In the genomic region with DNA sequence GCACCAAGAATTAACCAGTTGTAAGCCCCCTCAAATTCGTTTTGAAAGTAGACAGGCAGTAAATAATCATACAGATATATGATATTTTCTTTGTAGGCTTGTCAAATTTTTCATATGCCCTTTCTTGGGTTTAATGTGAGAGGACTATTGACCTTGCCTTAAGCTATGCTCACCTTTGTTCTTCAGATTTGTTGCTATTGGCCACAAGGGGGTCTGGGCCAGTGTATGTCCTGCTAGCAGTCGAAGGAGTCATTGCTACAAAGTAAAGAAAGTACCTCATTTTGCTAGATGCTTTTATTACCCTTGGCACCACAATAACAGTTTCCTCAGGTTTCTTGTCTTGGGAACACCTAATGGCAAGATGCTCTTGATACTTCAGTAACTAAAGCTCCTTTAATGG, we compare ENCODE assay signal across 30 cellular contexts. TPM values are rescaled to one million over a fixed set of nuclear protein-coding genes. Genes with fewer than 3 reads are reported as not detected.
"Had no signal": no experiment of that assay in that cellular context is flagged by ENCODE, and none has a peak within 500 bp of the region (broad histone marks: within the 10 kb centered on the region; RNA-seq: fewer than 3 reads in every experiment).

No MANE protein-coding gene starts in this region.

- H3K79me2 ChIP-seq: hepatocyte, parathyroid adenoma had no signal

- H3K27ac ChIP-seq: hepatocyte, left lung, lower lobe of right lung, neural progenitor cell, neutrophil, parathyroid adenoma, right atrium auricular region, right lobe of liver, suprapubic skin, thoracic aorta, tibial artery, uterus had no signal

- H3K4me3 Mint-ChIP-seq: immature natural killer cell; mesothelial cell of epicardium; naive B cell; natural killer cell; nephron progenitor cell; neural progenitor cell; stimulated activated effector memory CD8-positive, alpha-beta T cell treated with anti-CD3 and anti-CD28 coated beads, Interleukin-12 subunit alpha, Interleukin-12 subunit beta, amount 100 ng/mL, for 72 hours; stimulated activated naive CD8-positive, alpha-beta T cell treated with anti-CD3 and anti-CD28 coated beads, Interleukin-15, Interleukin-2, amounts not matched to agents 100 ng/mL and 50 ng/mL, for 24 hours had no signal

- H3K9ac ChIP-seq: neural progenitor cell, parathyroid adenoma had no signal

- H3K4me1 ChIP-seq: left lung, lower lobe of right lung, neural progenitor cell, parathyroid adenoma, right atrium auricular region, right lobe of liver, suprapubic skin, tibial artery, uterus had no signal

- H2AFZ ChIP-seq: hepatocyte, neural progenitor cell, parathyroid adenoma had no signal

- H3K36me3 ChIP-seq: left lung, lower lobe of right lung, neural progenitor cell, neutrophil, right atrium auricular region, right lobe of liver, suprapubic skin, thoracic aorta, tibial artery, uterus had no signal

- H3K4me2 ChIP-seq: hepatocyte, neural progenitor cell had no signal

- H3K9me3 Mint-ChIP-seq: immature natural killer cell; mesothelial cell of epicardium; natural killer cell; nephron progenitor cell; neural progenitor cell; stimulated activated effector memory CD8-positive, alpha-beta T cell treated with anti-CD3 and anti-CD28 coated beads, Interleukin-12 subunit alpha, Interleukin-12 subunit beta, amount 100 ng/mL, for 72 hours; stimulated activated naive CD8-positive, alpha-beta T cell treated with anti-CD3 and anti-CD28 coated beads, Interleukin-15, Interleukin-2, amounts not matched to agents 100 ng/mL and 50 ng/mL, for 24 hours had no signal

- H3K36me3 Mint-ChIP-seq: immature natural killer cell; mesothelial cell of epicardium; naive B cell; natural killer cell; neural progenitor cell; stimulated activated effector memory CD8-positive, alpha-beta T cell treated with anti-CD3 and anti-CD28 coated beads, Interleukin-12 subunit alpha, Interleukin-12 subunit beta, amount 100 ng/mL, for 72 hours had no signal

- H3K27ac Mint-ChIP-seq: immature natural killer cell; mesothelial cell of epicardium; naive B cell; natural killer cell; nephron progenitor cell; neural progenitor cell; stimulated activated effector memory CD8-positive, alpha-beta T cell treated with anti-CD3 and anti-CD28 coated beads, Interleukin-12 subunit alpha, Interleukin-12 subunit beta, amount 100 ng/mL, for 72 hours; stimulated activated naive CD8-positive, alpha-beta T cell treated with anti-CD3 and anti-CD28 coated beads, Interleukin-15, Interleukin-2, amounts not matched to agents 100 ng/mL and 50 ng/mL, for 24 hours had no signal

- H3K4me1 Mint-ChIP-seq: immature natural killer cell; mesothelial cell of epicardium; naive B cell; natural killer cell; stimulated activated effector memory CD8-positive, alpha-beta T cell treated with anti-CD3 and anti-CD28 coated beads, Interleukin-12 subunit alpha, Interleukin-12 subunit beta, amount 100 ng/mL, for 72 hours had no signal

- H3K4me3 ChIP-seq: hepatocyte, left lung, lower lobe of right lung, neural progenitor cell, right atrium auricular region, right lobe of liver, suprapubic skin, thoracic aorta, tibial artery, uterus had no signal

- H3K27me3 ChIP-seq: hepatocyte, neural progenitor cell, neutrophil, right atrium auricular region, right lobe of liver, suprapubic skin, tibial artery, uterus had no signal

- H3K9me3 ChIP-seq: left lung, lower lobe of right lung, neutrophil, right atrium auricular region, right lobe of liver, suprapubic skin, thoracic aorta, tibial artery, uterus had no signal

- H3K27me3 Mint-ChIP-seq: naive B cell; stimulated activated naive CD8-positive, alpha-beta T cell treated with anti-CD3 and anti-CD28 coated beads, Interleukin-15, Interleukin-2, amounts not matched to agents 100 ng/mL and 50 ng/mL, for 24 hours had no signal

- DNase-seq: immature natural killer cell; kidney; left colon; left lung; lower lobe of right lung; mesendoderm; naive B cell; natural killer cell; nephron progenitor cell; occipital lobe; right lobe of liver; stimulated activated CD4-positive, alpha-beta T cell treated with anti-CD3 and anti-CD28 coated beads, Interleukin-12 subunit alpha, Interleukin-12 subunit beta, amount 100 ng/mL, for 4 hours; stimulated activated CD4-positive, alpha-beta T cell treated with anti-CD3 and anti-CD28 coated beads, Interleukin-15, amount 100 ng/mL, for 24 hours; stimulated activated CD4-positive, alpha-beta T cell treated with anti-CD3 and anti-CD28 coated beads, Interleukin-4, amount 100 ng/mL, for 24 hours; stimulated activated naive CD4-positive, alpha-beta T cell; tibial artery; trophoblast cell; uterus had no signal

- ATAC-seq: left colon; left lung; lower lobe of right lung; natural killer cell; right lobe of liver; stimulated activated effector memory CD8-positive, alpha-beta T cell treated with anti-CD3 and anti-CD28 coated beads, Interleukin-12 subunit alpha, Interleukin-12 subunit beta, amount 100 ng/mL, for 72 hours had no signal

RNA-seq across cellular contexts. Expression of gene IGSF1, which starts 51.7 kb away (rescaled TPM):
- total RNA-seq: left lung, mononuclear cell, natural killer cell, pulmonary artery endothelial cell had no signal
- polyA plus RNA-seq: immature natural killer cell had no signal
